14 cellular contexts compared by ENCODE assay signal in the genomic region with DNA sequence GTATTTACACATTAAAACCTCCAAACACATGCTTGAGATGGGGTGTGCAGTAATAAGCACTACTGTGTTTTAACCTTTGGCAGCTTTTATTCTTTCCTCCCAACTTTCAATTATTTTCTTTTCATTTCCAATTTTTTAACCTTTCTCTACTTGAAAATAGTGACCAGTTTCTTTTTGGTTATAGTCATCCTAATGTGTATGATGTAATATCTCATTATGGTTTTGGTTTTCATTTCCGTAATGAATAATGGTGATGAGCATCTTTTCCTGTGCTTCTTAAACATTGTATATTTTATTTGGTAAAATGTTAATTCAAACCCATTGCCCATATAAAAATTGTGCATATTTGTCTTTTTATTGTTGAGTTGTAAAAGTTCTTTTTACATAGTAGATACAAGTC.
"Had no signal": no experiment of that assay in that cellular context is flagged by ENCODE, and none has a peak within 500 bp of the region (broad histone marks: within the 10 kb centered on the region; RNA-seq: fewer than 3 reads in every experiment).

No MANE protein-coding gene starts in this region.

- H3K9me3 Mint-ChIP-seq: activated naive CD4-positive, alpha-beta T cell treated with anti-CD3 and anti-CD28 coated beads, Interleukin-2, amount 50 U/mL, for 72 hours; central memory CD8-positive, alpha-beta T cell; stimulated activated naive B cell treated with anti-CD40 and anti-IgM and Interleukin-4, amounts not matched to agents 10 μg/mL and 1 μg/mL and 100 μg/mL, for 72 hours had no signal

- H3K27me3 Mint-ChIP-seq: central memory CD8-positive, alpha-beta T cell; stimulated activated naive B cell treated with anti-CD40 and anti-IgM and Interleukin-4, amounts not matched to agents 10 μg/mL and 1 μg/mL and 100 μg/mL, for 72 hours had no signal

- H3K4me3 Mint-ChIP-seq: central memory CD8-positive, alpha-beta T cell; nephron; stimulated activated naive B cell treated with anti-CD40 and anti-IgM and Interleukin-4, amounts not matched to agents 10 μg/mL and 1 μg/mL and 100 μg/mL, for 72 hours had no signal

- H3K4me1 Mint-ChIP-seq: nephron had no signal

- DNase-seq: activated CD4-positive, alpha-beta T cell treated with anti-CD3 and anti-CD28 coated beads, Interleukin-2, amount 50 U/mL, for 48 hours; brain microvascular endothelial cell; effector CD8-positive, alpha-beta T cell; foreskin keratinocyte; mesendoderm; SK-N-SH; stimulated activated CD4-positive, alpha-beta T cell treated with anti-CD3 and anti-CD28 coated beads, Interleukin-2, amount 100 ng/mL, for 48 hours; stimulated activated naive B cell treated with anti-CD40 and anti-IgM and Interleukin-4, amounts not matched to agents 10 μg/mL and 1 μg/mL and 100 μg/mL, for 72 hours; substantia nigra; T1000; transverse colon had no signal

- ATAC-seq: foreskin keratinocyte; stimulated activated naive B cell treated with anti-CD40 and anti-IgM and Interleukin-4, amounts not matched to agents 10 μg/mL and 1 μg/mL and 100 μg/mL, for 72 hours had no signal

- H3K27ac Mint-ChIP-seq: nephron; stimulated activated naive B cell treated with anti-CD40 and anti-IgM and Interleukin-4, amounts not matched to agents 10 μg/mL and 1 μg/mL and 100 μg/mL, for 72 hours had no signal

- H3K36me3 Mint-ChIP-seq: activated naive CD4-positive, alpha-beta T cell treated with anti-CD3 and anti-CD28 coated beads, Interleukin-2, amount 50 U/mL, for 72 hours had no signal
